8 cellular contexts compared by ENCODE assay signal in genomic region chr13:29594310-29594709, GRCh38. TPM values are rescaled to one million over a fixed set of nuclear protein-coding genes. Genes with fewer than 3 reads are reported as not detected.
DNase-seq lines count a peak whose midpoint lies in the region; ATAC-seq, FAIRE-seq and TF ChIP-seq lines count a peak whose summit lies in the region.

No MANE protein-coding gene starts in this region.

- no peaks in the 10 kb centered on the region for H3K36me3 ChIP-seq in muscle layer of colon (ENCODE audit: insufficient read depth, low read length)

- H3K27ac ChIP-seq in A549 (peak overlapping the region; percentile 99 to 100), muscle layer of colon (ENCODE audit: low read depth, low read length) (peak overlapping the region; percentile 74), substantia nigra (ENCODE audit: low read depth, low read length, poor library complexity, severe bottlenecking) (peak overlapping the region; percentile 27)

- peak overlapping the region; percentile 89 for H3K4me3 Mint-ChIP-seq in endothelial cell (ENCODE audit: unreplicated experiment)

- H3K27me3 Mint-ChIP-seq in endothelial cell (ENCODE audit: unreplicated experiment): peaks cover 3% of the 10 kb centered on the region

- H3K9me3 ChIP-seq in A549 (no peaks in the 10 kb centered on the region), muscle layer of colon (ENCODE audit: low read length) (no peaks in the 10 kb centered on the region)

- peaks cover 8% of the 10 kb centered on the region for H3K4me1 Mint-ChIP-seq in endothelial cell (ENCODE audit: unreplicated experiment)

- H3K9me3 Mint-ChIP-seq in endothelial cell (ENCODE audit: unreplicated experiment): no peaks in the 10 kb centered on the region

- WGBS in A549 (ENCODE audit: missing lambda C conversion rate): 3% methylated on average over 2 of the region's 9 CpGs

- H3K27ac Mint-ChIP-seq in endothelial cell (ENCODE audit: unreplicated experiment): no peak overlapping the region

- H3K4me1 ChIP-seq in A549: peaks cover 38% of the 10 kb centered on the region
- H3K4me1 ChIP-seq in muscle layer of colon (ENCODE audit: insufficient read depth, low read length): peaks cover 16% of the 10 kb centered on the region

- ATAC-seq in A549: peak; percentile 52 to 75
- peak; percentile 40 for ATAC-seq in GM18502 (IDR thresholded peaks at IDR 0.05; ENCODE audit: poor library complexity, unreplicated experiment)
- peak; percentile 39 for ATAC-seq in HG02885 (IDR thresholded peaks at IDR 0.05; ENCODE audit: poor library complexity, unreplicated experiment)

- no peak for TF ChIP-seq POLR2A in A549 (IDR thresholded peaks at IDR 0.05; ENCODE audit: low read length)

- DNase-seq in A549 (ENCODE audit: low read depth in 1 of 2, low spot score in 1 of 2) (peak; percentile 61 to 80), NCI-H2171 (lab: John Stamatoyannopoulos, UW) (peak; percentile 33), endothelial cell (ENCODE audit: low spot score) (peak; percentile 26), substantia nigra (lab: John Stamatoyannopoulos, UW) (peak in 2 of 49 donors; percentile 44 to 45)
- peak; percentile 40 for DNase-seq in activated CD4-positive, alpha-beta T cell treated with anti-CD3 and anti-CD28 coated beads for 4 hours

- TF ChIP-seq CTCF in A549 (IDR thresholded peaks at IDR 0.05): no peak
- TF ChIP-seq CTCF in endothelial cell (IDR thresholded peaks at IDR 0.05; ENCODE audit: unreplicated experiment): no peak

- no peak for TF ChIP-seq EP300 in A549 (IDR thresholded peaks at IDR 0.05)

- no peaks in the 10 kb centered on the region for H3K27me3 ChIP-seq in muscle layer of colon (ENCODE audit: control insufficient read depth in 1 of 2, insufficient read depth in 2 of 2, low read length in 2 of 2)

- no peak for TF ChIP-seq RAD21 in A549 (conservative IDR thresholded peaks at IDR 0.05 in 1 of 2, IDR thresholded peaks at IDR 0.05 in 1 of 2)

- FAIRE-seq in A549 (lab: Jason Lieb, UNC): no peak

- H3K9ac ChIP-seq in muscle layer of colon (ENCODE audit: low read length): peak overlapping the region; percentile 60

- peak overlapping the region; percentile 78 for H3K4me2 ChIP-seq in A549

- H3K36me3 Mint-ChIP-seq in endothelial cell (ENCODE audit: low read depth, unreplicated experiment): no peaks in the 10 kb centered on the region

- CTCF ChIA-PET in A549 (lab: Yijun Ruan, JAX): no interaction called here

- POLR2A ChIA-PET in A549 (lab: Yijun Ruan, JAX): no interaction called here

- peak overlapping the region; percentile 99 for H3K4me3 ChIP-seq in A549
- H3K4me3 ChIP-seq in muscle layer of colon (ENCODE audit: low read depth in 1 of 2, low read length in 2 of 2): peak overlapping the region; percentile 67 to 78

TF ChIP-seq in A549, 52 proteins besides CTCF, POLR2A, EP300 and RAD21:
- no peak for TF ChIP-seq FOSL2 (IDR thresholded peaks at IDR 0.05)
- TF ChIP-seq FOSL2 (CRISPR knock-in tag; IDR thresholded peaks at IDR 0.05): peak; percentile 56
- TF ChIP-seq GATA3 (IDR thresholded peaks at IDR 0.05; ENCODE audit: borderline replicate concordance): no peak
- TF ChIP-seq RFX5 (IDR thresholded peaks at IDR 0.05): no peak
- peak; percentile 38 to 72; a peak in 2 of 4 replicates for TF ChIP-seq CEBPB (IDR thresholded peaks at IDR 0.05)
- TF ChIP-seq ZFP36 (IDR thresholded peaks at IDR 0.05; ENCODE audit: borderline replicate concordance, partially characterized antibody): no peak

RNA-seq across cellular contexts. Expression of gene SLC7A1, which starts 1.2 kb away (rescaled TPM):
- polyA plus RNA-seq in A549 (2011; rRNA removed): 24.8 and 26.7 TPM in 2 replicates
- 13.1 and 17.8 TPM in 2 replicates for polyA plus RNA-seq in A549 (2012; cell fraction: cytosol; rRNA removed)
- 36.1 and 36.5 TPM in 2 replicates for polyA plus RNA-seq in A549 (2012; cell fraction: nucleus; rRNA removed)
- polyA plus RNA-seq in A549 (2017; fragmentation: RNase III; extraction: RNeasy Plus Mini Kit Qiagen cat#74134 plus additional on column Dnase treatment): 19.7 to 22.4 TPM (median 19.9 TPM) in 3 replicates
- polyA minus RNA-seq in A549 (2011; rRNA and poly(A)+ RNA removed): 33.3 and 51.0 TPM in 2 replicates
- 17.4 TPM for total RNA-seq in endothelial cell (ENCODE audit: unreplicated experiment)

Comparison
In these comparisons a context has a peak if more than half of its experiments do, and no peak if none do; other contexts are left out.
1. H3K27ac ChIP-seq: peak in every context shown above with its lines; median percentile 100 in A549; 74 in muscle layer of colon; 27 in substantia nigra.